Comparison of ENCODE assay signal across 8 cellular contexts in genomic region chr9:77177143-77177893, GRCh38. TPM values are rescaled to one million over a fixed set of nuclear protein-coding genes. Genes with fewer than 3 reads are reported as not detected.
DNase-seq lines count a peak whose midpoint lies in the region; ATAC-seq and TF ChIP-seq lines count a peak whose summit lies in the region.

TSS of gene VPS13A (plus strand) at chr9:77177534. CDS start at chr9:77177705, 171 bp downstream.

- no peaks in the 10 kb centered on the region for H3K9me3 ChIP-seq in CD4-positive, CD25-positive, alpha-beta regulatory T cell (ENCODE audit: control insufficient read depth in 2 of 2, low read length in 2 of 2)
- no peaks in the 10 kb centered on the region for H3K9me3 ChIP-seq in duodenal mucosa (ENCODE audit: control insufficient read depth in 1 of 2, low read length in 2 of 2)

- TF ChIP-seq CTCF in lower leg skin (IDR thresholded peaks at IDR 0.05), result peak in 1 of 3 donors; percentile 10

- WGBS in lower leg skin, 2 donors, result 0 to 1% methylated on average over 42 to 46 of the region's 89 CpGs

- H3K4me1 Mint-ChIP-seq in CD4-positive, CD25-positive, alpha-beta regulatory T cell, result peaks cover 3 to 41% (median 27%) of the 10 kb centered on the region in 4 donors

- peaks cover 0 to 2% (median 0%) of the 10 kb centered on the region in 7 donors for H3K9me3 Mint-ChIP-seq in CD4-positive, CD25-positive, alpha-beta regulatory T cell

- intact Hi-C loops in lower leg skin (cut with DNase I; ENCODE audit: low total_unique reads), result loop anchor here (5.0 kb wide), 1 partner anchor 860 kb away; no protein-coding TSS in a partner anchor

- peak within 1 kb of the TSS; percentile 90 to 98 (median 97) for H3K4me3 Mint-ChIP-seq in CD4-positive, CD25-positive, alpha-beta regulatory T cell

- H3K36me3 Mint-ChIP-seq in CD4-positive, CD25-positive, alpha-beta regulatory T cell, result no peaks in the 10 kb centered on the region

- peak within 1 kb of the TSS; percentile 85 to 91 for H3K9ac ChIP-seq in duodenal mucosa (ENCODE audit: low read depth in 1 of 2, low read length in 2 of 2)

- no peaks in the 10 kb centered on the region for H3K27me3 ChIP-seq in CD4-positive, CD25-positive, alpha-beta regulatory T cell (ENCODE audit: control insufficient read depth, insufficient read depth, low read length)
- H3K27me3 ChIP-seq in duodenal mucosa (ENCODE audit: control insufficient read depth in 1 of 2, insufficient read depth in 2 of 2, low read length in 2 of 2), result no peaks in the 10 kb centered on the region

- peaks cover 26% of the 10 kb centered on the region for H3K4me1 ChIP-seq in CD4-positive, CD25-positive, alpha-beta regulatory T cell (ENCODE audit: control insufficient read depth, insufficient read depth, low read length, poor library complexity, severe bottlenecking)
- H3K4me1 ChIP-seq in duodenal mucosa (ENCODE audit: control insufficient read depth in 1 of 2, insufficient read depth in 2 of 2, low read length in 2 of 2), result peaks cover 7 to 22% of the 10 kb centered on the region in 2 donors

- peak within 1 kb of the TSS; percentile 81 for H3K27ac ChIP-seq in CD4-positive, CD25-positive, alpha-beta regulatory T cell (ENCODE audit: insufficient read depth, low read length, poor library complexity, severe bottlenecking)
- H3K27ac ChIP-seq in duodenal mucosa (ENCODE audit: low read depth, low read length), result peak within 1 kb of the TSS; percentile 80

- ATAC-seq in CD4-positive, CD25-positive, alpha-beta regulatory T cell (ENCODE audit: low read depth in 2 of 2), result peak; percentile 85 to 87
- ATAC-seq in GM19395 (IDR thresholded peaks at IDR 0.05; ENCODE audit: unreplicated experiment) (peak; percentile 80), HG03565 (IDR thresholded peaks at IDR 0.05; ENCODE audit: unreplicated experiment) (peak; percentile 75)

- H3K27ac Mint-ChIP-seq in CD4-positive, CD25-positive, alpha-beta regulatory T cell, result peak within 1 kb of the TSS; percentile 84 to 96 (median 92)

- H3K27me3 Mint-ChIP-seq in CD4-positive, CD25-positive, alpha-beta regulatory T cell, result peaks cover 4% of the 10 kb centered on the region

- no peaks in the 10 kb centered on the region for H3K36me3 ChIP-seq in CD4-positive, CD25-positive, alpha-beta regulatory T cell (ENCODE audit: control insufficient read depth, insufficient read depth, low read length)
- H3K36me3 ChIP-seq in duodenal mucosa (ENCODE audit: control insufficient read depth in 1 of 2, insufficient read depth in 2 of 2, low read length in 2 of 2), result no peaks in the 10 kb centered on the region

- no peak for TF ChIP-seq POLR2A in lower leg skin (IDR thresholded peaks at IDR 0.05)

- DNase-seq in CD4-positive, CD25-positive, alpha-beta regulatory T cell, result peak; percentile 86 to 93 (median 89)
- DNase-seq in NCI-H748 treated with DMSO at 0.1 percent for 48 hours (lab: John Stamatoyannopoulos, UW), result peak; percentile 96
- peak; percentile 82 to 87 for DNase-seq in activated CD4-positive, alpha-beta T cell treated with anti-CD3 and anti-CD28 coated beads, Interleukin-2, amount 50 U/mL, for 4 hours
- DNase-seq in lower leg skin (ENCODE audit: low spot score in 2 of 2), result peak; percentile 87 to 99
- DNase-seq in stimulated activated CD4-positive, alpha-beta T cell treated with anti-CD3 and anti-CD28 coated beads, TNF-alpha, amount 100 ng/mL, for 1 hour (ENCODE audit: low read depth in 3 of 3, low spot score in 1 of 3), result peak; percentile 74 to 80 (median 75)

- H3K4me3 ChIP-seq in CD4-positive, CD25-positive, alpha-beta regulatory T cell (ENCODE audit: low read depth, low read length), result peak within 1 kb of the TSS; percentile 93
- H3K4me3 ChIP-seq in duodenal mucosa (ENCODE audit: low read depth in 1 of 2, low read length in 2 of 2) (peak within 1 kb of the TSS; percentile 92), lower leg skin (ENCODE audit: low read depth, poor library complexity, severe bottlenecking) (peak within 1 kb of the TSS; percentile 75)

RNA-seq across cellular contexts. Expression of gene VPS13A, which starts in this region (rescaled TPM):
- total RNA-seq in CD4-positive, CD25-positive, alpha-beta regulatory T cell, result 53.1 TPM
- 1 to 10 TPM; 2.5 to 4.3 (median 3.4) TPM for polyA plus RNA-seq in CD4-positive, CD25-positive, alpha-beta regulatory T cell
- 10 to 100 TPM; 27.0 to 48.1 (median 32.5) TPM for total RNA-seq in lower leg skin

Comparison
In these comparisons a context has a peak if more than half of its experiments do, and no peak if none do; other contexts are left out.
1. Peak in every context shown above with its lines: DNase-seq, ATAC-seq, H3K4me3 ChIP-seq and H3K27ac ChIP-seq.